7 cellular contexts compared by ENCODE assay signal in the genomic region with DNA sequence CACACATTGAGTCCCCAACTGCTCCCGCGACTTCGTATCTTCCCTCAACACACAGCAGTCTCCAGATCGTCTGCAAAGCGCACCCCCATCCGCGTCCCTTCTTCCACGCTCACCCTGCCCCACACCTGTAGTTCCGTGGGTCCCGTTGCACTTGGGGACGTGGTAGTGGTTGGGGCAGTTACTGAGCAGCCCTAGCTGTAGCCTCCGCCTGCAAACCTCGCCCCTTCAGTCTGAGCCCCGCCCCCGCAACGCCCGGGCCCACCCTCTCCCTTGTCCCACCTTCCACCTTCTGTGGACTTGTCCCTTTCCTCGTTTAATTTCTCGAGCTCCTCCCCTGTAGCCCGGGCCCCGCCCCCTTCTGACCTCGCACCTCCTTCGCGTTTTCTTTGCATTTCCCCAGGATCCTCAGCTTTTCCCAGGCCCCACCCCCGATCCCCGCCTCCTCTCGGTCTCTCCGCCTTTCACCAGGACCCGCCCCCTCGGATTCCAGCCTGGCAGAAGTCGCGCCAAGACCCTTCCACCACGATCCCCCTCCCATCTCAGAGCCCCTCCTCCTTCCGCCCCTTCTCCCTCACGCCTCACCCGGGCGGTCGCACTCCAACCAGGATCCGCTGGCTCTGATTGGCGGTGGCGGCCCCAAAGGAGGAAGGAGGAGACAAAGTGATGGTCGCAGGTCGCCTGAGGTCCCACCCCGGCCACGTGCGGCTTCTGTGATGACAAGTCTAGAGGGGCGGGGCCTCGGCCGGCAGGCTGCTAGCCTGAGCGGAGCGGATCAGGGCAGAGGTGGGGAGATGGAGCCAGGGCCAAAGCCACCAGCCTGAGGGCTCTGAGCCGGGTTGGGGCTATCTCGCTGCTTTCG. TPM values are rescaled to one million over a fixed set of nuclear protein-coding genes. Genes with fewer than 3 reads are reported as not detected.
DNase-seq lines count a peak whose midpoint lies in the region; ATAC-seq and TF ChIP-seq lines count a peak whose summit lies in the region.

A gene with protein sequence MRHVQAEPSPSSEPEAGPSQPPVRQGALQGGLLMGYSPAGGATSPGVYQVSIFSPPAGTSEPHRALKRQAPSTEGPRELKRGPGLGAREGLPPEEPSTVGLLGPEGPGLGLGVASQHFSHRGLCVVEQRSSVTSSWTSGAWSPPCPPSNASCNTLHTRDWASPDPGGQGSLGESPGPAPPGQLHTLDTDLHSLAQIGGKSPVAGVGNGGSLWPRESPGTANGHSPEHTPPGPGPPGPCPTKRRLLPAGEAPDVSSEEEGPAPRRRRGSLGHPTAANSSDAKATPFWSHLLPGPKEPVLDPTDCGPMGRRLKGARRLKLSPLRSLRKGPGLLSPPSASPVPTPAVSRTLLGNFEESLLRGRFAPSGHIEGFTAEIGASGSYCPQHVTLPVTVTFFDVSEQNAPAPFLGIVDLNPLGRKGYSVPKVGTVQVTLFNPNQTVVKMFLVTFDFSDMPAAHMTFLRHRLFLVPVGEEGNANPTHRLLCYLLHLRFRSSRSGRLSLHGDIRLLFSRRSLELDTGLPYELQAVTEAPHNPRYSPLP (minus strand): TSS at position 183 of the 859 bp plus-strand sequence. CDS start 7,588 bp downstream, outside the sequence.

- ATAC-seq in GM18505 (IDR thresholded peaks at IDR 0.05; ENCODE audit: unreplicated experiment) (peak; percentile 52), HG02973 (IDR thresholded peaks at IDR 0.05; ENCODE audit: unreplicated experiment) (peak; percentile 48)

- in situ Hi-C loops in astrocyte of the cerebellum (cut with HindIII; ENCODE audit: low sequenced_read_pairs), result no loop called here

- no peak for TF ChIP-seq CTCF in astrocyte of the cerebellum (IDR thresholded peaks at IDR 0.05; ENCODE audit: low read depth, low read length, missing control alignments)

- DNase-seq in NCI-H2029 (lab: John Stamatoyannopoulos, UW) (peak; percentile 97), T-helper 22 cell (ENCODE audit: low read depth) (peak; percentile 94), astrocyte of the cerebellum (ENCODE audit: low read depth) (peak; percentile 93), hepatic stellate cell (ENCODE audit: low spot score) (peak; percentile 93), renal cortical epithelial cell (ENCODE audit: low read depth) (peak; percentile 90)

- H3K4me3 ChIP-seq in astrocyte of the cerebellum (ENCODE audit: low read depth, low read length), result peak within 1 kb of the TSS; percentile 68

- TF ChIP-seq POLR2A in GM18505 (IDR thresholded peaks at IDR 0.05; ENCODE audit: borderline replicate concordance, extremely low read depth, insufficient read depth, insufficient read length), result peak; percentile 56

RNA-seq across cellular contexts. Expression of the gene that starts here (rescaled TPM):
- total RNA-seq in renal cortical epithelial cell, result 32.1 and 36.9 TPM in 2 replicates

Comparison
In these comparisons a context has a peak if more than half of its experiments do, and no peak if none do; other contexts are left out.
1. Peak in every context shown above with its lines: DNase-seq, ATAC-seq and H3K4me3 ChIP-seq.